ENCODE assay signal across 18 cellular contexts in the genomic region with DNA sequence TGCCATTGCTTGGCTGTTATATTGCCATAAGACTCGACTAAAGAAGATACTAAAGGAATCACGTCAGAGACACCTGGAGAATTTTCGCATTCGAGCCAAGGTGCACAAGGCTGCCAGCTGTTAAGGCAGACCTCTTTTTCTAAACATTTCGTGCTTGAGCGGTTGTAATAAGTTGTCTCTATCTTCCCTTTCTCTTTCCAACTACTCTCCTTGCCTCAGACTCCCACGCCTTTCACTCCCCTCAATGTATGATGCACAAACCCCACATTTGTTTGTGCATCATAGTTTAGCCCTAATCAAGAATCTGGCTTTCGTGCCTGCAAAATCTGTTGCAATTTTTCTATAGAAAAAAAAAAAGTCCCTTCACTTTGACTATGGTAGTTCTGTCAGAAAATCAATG.
DNase-seq lines count a peak whose midpoint lies in the region; ATAC-seq and TF ChIP-seq lines count a peak whose summit lies in the region.
"Had no signal": no experiment of that assay in that cellular context is flagged by ENCODE, and none has a peak within 500 bp of the region (broad histone marks: within the 10 kb centered on the region; RNA-seq: fewer than 3 reads in every experiment).

No MANE protein-coding gene starts in this region.

- ATAC-seq in GM23338 (no peak), omental fat pad (ENCODE audit: low FRiP score) (peak; percentile 76), GM21576 (IDR thresholded peaks at IDR 0.05; ENCODE audit: unreplicated experiment) (no peak), HG03565 (IDR thresholded peaks at IDR 0.05; ENCODE audit: unreplicated experiment) (no peak)
- ATAC-seq: GM12878 had no signal

- 0 out of 2 replicates have a peak overlapping the region, but pooled peaks have one; percentile 34 for H2AFZ ChIP-seq in GM23338
- H2AFZ ChIP-seq: GM23248 had no signal

- TF ChIP-seq CTCF in GM23338 (conservative IDR thresholded peaks at IDR 0.05; ENCODE audit: low read depth in 2 of 2) (no peak), fibroblast of villous mesenchyme (IDR thresholded peaks at IDR 0.05; ENCODE audit: insufficient read depth, low read depth, low read length) (no peak), omental fat pad (IDR thresholded peaks at IDR 0.05) (no peak)

- H3K27me3 ChIP-seq in GM23338 (ENCODE audit: insufficient read depth), result no peaks in the 10 kb centered on the region

- no peak overlapping the region for H3K4me2 ChIP-seq in GM23338

- no peaks in the 10 kb centered on the region for H3K9me3 Mint-ChIP-seq in GM23338
- H3K9me3 Mint-ChIP-seq: CD4-positive, alpha-beta T cell; HFFc6 had no signal

- H3K4me1 ChIP-seq in GM23338 (ENCODE audit: insufficient read depth), result peaks cover 14% of the 10 kb centered on the region
- H3K4me1 ChIP-seq: Caco-2 had no signal

- H3K36me3 Mint-ChIP-seq in GM23338 (ENCODE audit: low read depth), result no peaks in the 10 kb centered on the region

- no peaks in the 10 kb centered on the region for H3K9me2 ChIP-seq in GM23338 (ENCODE audit: insufficient read depth)

- H3K79me2 ChIP-seq in GM23338 (replicated peaks; ENCODE audit: insufficient read depth), result no peaks in the 10 kb centered on the region

- H3K27ac Mint-ChIP-seq in GM23338, result no peak overlapping the region
- H3K27ac Mint-ChIP-seq: CD4-positive, alpha-beta T cell; HFFc6 had no signal

- H3K4me3 Mint-ChIP-seq in GM23338, result no peak overlapping the region
- H3K4me3 Mint-ChIP-seq: CD4-positive, alpha-beta T cell; HFFc6 had no signal

- H3K27me3 Mint-ChIP-seq in GM23338 (ENCODE audit: insufficient read depth, low read depth, poor library complexity), result no peaks in the 10 kb centered on the region

- peaks cover 13% of the 10 kb centered on the region for H3K4me1 Mint-ChIP-seq in GM23338

- H3F3A ChIP-seq in GM23338 (replicated peaks; ENCODE audit: low read depth), result no peaks in the 10 kb centered on the region

- H4K20me1 ChIP-seq in GM23338 (replicated peaks; ENCODE audit: insufficient read depth), result no peaks in the 10 kb centered on the region

- no peak overlapping the region for H3K27ac ChIP-seq in GM23338 (ENCODE audit: low read depth)
- H3K27ac ChIP-seq: C4-2B, GM23248 had no signal

- H3K4me3 ChIP-seq in GM23338 (no peak overlapping the region), fibroblast of villous mesenchyme (ENCODE audit: low read depth, low read length) (no peak overlapping the region)
- H3K4me3 ChIP-seq: GM12878, GM23248 had no signal

- DNase-seq in GM23338 (ENCODE audit: low spot score), result no peak
- DNase-seq in NCI-H2171 (lab: John Stamatoyannopoulos, UW), result peak; percentile 60
- DNase-seq in fibroblast of villous mesenchyme (ENCODE audit: low read depth), result peak; percentile 10
- DNase-seq in omental fat pad (ENCODE audit: low spot score), result no peak
- DNase-seq in NCI-H1105 (lab: John Stamatoyannopoulos, UW), result no peak
- DNase-seq: AML-193; Caco-2; CD4-positive, alpha-beta T cell; DND-41; EL; GM23248; HCEC 1CT; HFFc6; KG1 had no signal

- H3K36me3 ChIP-seq in GM23338 (ENCODE audit: insufficient read depth), result no peaks in the 10 kb centered on the region

TF ChIP-seq in GM23338, 12 proteins besides CTCF, POLR2A, EP300 and RAD21 (continues in another document):
- TF ChIP-seq POLR2AphosphoS5 (IDR thresholded peaks at IDR 0.05; ENCODE audit: low read depth) (no peak), NANOG (IDR thresholded peaks at IDR 0.05; ENCODE audit: borderline replicate concordance) (no peak), EZH2 (IDR thresholded peaks at IDR 0.05; ENCODE audit: low read depth, unreplicated experiment) (no peak), EZH2phosphoT487 (IDR thresholded peaks at IDR 0.05; ENCODE audit: unreplicated experiment) (no peak), JUNB (IDR thresholded peaks at IDR 0.05; ENCODE audit: unreplicated experiment) (no peak), STAT1 (IDR thresholded peaks at IDR 0.05; ENCODE audit: unreplicated experiment) (no peak), ZNF114 (CRISPR knock-in tag; IDR thresholded peaks at IDR 0.05) (no peak)
- TF ChIP-seq, protein P1, sequence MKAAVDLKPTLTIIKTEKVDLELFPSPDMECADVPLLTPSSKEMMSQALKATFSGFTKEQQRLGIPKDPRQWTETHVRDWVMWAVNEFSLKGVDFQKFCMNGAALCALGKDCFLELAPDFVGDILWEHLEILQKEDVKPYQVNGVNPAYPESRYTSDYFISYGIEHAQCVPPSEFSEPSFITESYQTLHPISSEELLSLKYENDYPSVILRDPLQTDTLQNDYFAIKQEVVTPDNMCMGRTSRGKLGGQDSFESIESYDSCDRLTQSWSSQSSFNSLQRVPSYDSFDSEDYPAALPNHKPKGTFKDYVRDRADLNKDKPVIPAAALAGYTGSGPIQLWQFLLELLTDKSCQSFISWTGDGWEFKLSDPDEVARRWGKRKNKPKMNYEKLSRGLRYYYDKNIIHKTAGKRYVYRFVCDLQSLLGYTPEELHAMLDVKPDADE (IDR thresholded peaks at IDR 0.05), result no peak
- TF ChIP-seq, protein P2, sequence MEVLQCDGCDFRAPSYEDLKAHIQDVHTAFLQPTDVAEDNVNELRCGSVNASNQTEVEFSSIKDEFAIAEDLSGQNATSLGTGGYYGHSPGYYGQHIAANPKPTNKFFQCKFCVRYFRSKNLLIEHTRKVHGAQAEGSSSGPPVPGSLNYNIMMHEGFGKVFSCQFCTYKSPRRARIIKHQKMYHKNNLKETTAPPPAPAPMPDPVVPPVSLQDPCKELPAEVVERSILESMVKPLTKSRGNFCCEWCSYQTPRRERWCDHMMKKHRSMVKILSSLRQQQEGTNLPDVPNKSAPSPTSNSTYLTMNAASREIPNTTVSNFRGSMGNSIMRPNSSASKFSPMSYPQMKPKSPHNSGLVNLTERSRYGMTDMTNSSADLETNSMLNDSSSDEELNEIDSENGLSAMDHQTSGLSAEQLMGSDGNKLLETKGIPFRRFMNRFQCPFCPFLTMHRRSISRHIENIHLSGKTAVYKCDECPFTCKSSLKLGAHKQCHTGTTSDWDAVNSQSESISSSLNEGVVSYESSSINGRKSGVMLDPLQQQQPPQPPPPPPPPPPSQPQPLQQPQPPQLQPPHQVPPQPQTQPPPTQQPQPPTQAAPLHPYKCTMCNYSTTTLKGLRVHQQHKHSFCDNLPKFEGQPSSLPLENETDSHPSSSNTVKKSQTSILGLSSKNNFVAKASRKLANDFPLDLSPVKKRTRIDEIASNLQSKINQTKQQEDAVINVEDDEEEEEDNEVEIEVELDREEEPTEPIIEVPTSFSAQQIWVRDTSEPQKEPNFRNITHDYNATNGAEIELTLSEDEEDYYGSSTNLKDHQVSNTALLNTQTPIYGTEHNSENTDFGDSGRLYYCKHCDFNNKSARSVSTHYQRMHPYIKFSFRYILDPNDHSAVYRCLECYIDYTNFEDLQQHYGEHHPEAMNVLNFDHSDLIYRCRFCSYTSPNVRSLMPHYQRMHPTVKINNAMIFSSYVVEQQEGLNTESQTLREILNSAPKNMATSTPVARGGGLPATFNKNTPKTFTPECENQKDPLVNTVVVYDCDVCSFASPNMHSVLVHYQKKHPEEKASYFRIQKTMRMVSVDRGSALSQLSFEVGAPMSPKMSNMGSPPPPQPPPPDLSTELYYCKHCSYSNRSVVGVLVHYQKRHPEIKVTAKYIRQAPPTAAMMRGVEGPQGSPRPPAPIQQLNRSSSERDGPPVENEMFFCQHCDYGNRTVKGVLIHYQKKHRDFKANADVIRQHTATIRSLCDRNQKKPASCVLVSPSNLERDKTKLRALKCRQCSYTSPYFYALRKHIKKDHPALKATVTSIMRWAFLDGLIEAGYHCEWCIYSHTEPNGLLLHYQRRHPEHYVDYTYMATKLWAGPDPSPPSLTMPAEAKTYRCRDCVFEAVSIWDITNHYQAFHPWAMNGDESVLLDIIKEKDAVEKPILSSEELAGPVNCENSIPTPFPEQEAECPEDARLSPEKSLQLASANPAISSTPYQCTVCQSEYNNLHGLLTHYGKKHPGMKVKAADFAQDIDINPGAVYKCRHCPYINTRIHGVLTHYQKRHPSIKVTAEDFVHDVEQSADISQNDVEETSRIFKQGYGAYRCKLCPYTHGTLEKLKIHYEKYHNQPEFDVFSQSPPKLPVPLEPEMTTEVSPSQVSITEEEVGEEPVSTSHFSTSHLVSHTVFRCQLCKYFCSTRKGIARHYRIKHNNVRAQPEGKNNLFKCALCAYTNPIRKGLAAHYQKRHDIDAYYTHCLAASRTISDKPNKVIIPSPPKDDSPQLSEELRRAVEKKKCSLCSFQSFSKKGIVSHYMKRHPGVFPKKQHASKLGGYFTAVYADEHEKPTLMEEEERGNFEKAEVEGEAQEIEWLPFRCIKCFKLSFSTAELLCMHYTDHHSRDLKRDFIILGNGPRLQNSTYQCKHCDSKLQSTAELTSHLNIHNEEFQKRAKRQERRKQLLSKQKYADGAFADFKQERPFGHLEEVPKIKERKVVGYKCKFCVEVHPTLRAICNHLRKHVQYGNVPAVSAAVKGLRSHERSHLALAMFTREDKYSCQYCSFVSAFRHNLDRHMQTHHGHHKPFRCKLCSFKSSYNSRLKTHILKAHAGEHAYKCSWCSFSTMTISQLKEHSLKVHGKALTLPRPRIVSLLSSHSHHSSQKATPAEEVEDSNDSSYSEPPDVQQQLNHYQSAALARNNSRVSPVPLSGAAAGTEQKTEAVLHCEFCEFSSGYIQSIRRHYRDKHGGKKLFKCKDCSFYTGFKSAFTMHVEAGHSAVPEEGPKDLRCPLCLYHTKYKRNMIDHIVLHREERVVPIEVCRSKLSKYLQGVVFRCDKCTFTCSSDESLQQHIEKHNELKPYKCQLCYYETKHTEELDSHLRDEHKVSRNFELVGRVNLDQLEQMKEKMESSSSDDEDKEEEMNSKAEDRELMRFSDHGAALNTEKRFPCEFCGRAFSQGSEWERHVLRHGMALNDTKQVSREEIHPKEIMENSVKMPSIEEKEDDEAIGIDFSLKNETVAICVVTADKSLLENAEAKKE (CRISPR knock-in tag; IDR thresholded peaks at IDR 0.05), result no peak

Comparison
In these comparisons a context has a peak if more than half of its experiments do, and no peak if none do; other contexts are left out.
1. DNase-seq: peak in NCI-H2171 (single experiment) and fibroblast of villous mesenchyme (single experiment); none in GM23338 (single experiment), omental fat pad (single experiment) and NCI-H1105 (single experiment).